Comparison of ENCODE assay signal across 8 cellular contexts in the genomic region with DNA sequence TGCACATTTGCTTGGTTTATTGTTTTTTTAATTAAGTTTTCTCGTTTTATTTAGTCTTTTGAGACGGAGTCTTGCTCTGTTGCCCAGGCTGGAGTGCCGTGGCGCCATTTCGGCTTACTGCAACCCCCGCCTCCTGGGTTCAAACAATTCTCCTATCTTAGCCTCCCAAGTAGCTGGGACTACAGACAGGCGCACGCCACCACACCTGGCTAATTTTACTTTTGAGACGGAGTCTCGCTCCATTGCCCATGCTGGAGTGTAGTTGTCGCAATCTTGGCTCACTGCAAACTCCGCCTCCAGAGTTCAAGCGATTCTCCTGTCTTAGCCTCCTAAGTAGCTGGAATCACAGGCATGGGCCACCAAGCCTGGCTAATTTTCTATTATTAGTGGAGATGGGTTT. TPM values are rescaled to one million over a fixed set of nuclear protein-coding genes. Genes with fewer than 3 reads are reported as not detected.
DNase-seq lines count a peak whose midpoint lies in the region; ATAC-seq and TF ChIP-seq lines count a peak whose summit lies in the region.

No MANE protein-coding gene starts in this region.

- no peak for ATAC-seq in stimulated activated naive CD8-positive, alpha-beta T cell treated with anti-CD3 and anti-CD28 coated beads, Interleukin-15, Interleukin-2, amounts not matched to agents 100 U/mL and 50 U/mL, for 24 hours
- no peak for ATAC-seq in HG02870 (IDR thresholded peaks at IDR 0.05; ENCODE audit: unreplicated experiment)
- ATAC-seq in GM21576 (IDR thresholded peaks at IDR 0.05; ENCODE audit: unreplicated experiment): no peak

- no peak overlapping the region for H3K27ac ChIP-seq in mesodermal cell (ENCODE audit: low read depth, low read length, severe bottlenecking)

- WGBS in mesodermal cell (ENCODE audit: insufficient coverage in 2 of 2), 2 experiments: 77 to 80% methylated on average over 13 of the region's 13 CpGs

- no peaks in the 10 kb centered on the region for H3K9me3 Mint-ChIP-seq in stimulated activated naive CD8-positive, alpha-beta T cell treated with anti-CD3 and anti-CD28 coated beads, Interleukin-15, Interleukin-2, amounts not matched to agents 100 ng/mL and 50 ng/mL, for 24 hours
- peaks cover 0 to 5% (median 0%) of the 10 kb centered on the region in 5 experiments for H3K9me3 Mint-ChIP-seq in brain

- no peaks in the 10 kb centered on the region for H3K9me3 ChIP-seq in mesodermal cell (ENCODE audit: control insufficient read depth, low read length)

- peaks cover 64% of the 10 kb centered on the region for H3K36me3 Mint-ChIP-seq in stimulated activated naive CD8-positive, alpha-beta T cell treated with anti-CD3 and anti-CD28 coated beads, Interleukin-15, Interleukin-2, amounts not matched to agents 100 ng/mL and 50 ng/mL, for 24 hours (ENCODE audit: low read depth)
- H3K36me3 Mint-ChIP-seq in brain: peaks cover 62% of the 10 kb centered on the region

- H3K36me3 ChIP-seq in mesodermal cell (ENCODE audit: control insufficient read depth, insufficient read depth, low read length): peaks cover 64% of the 10 kb centered on the region

- H3K4me1 ChIP-seq in mesodermal cell (ENCODE audit: control insufficient read depth, insufficient read depth, low read length, poor library complexity, severe bottlenecking): peaks cover 22% of the 10 kb centered on the region

- no peak for DNase-seq in stimulated activated naive CD8-positive, alpha-beta T cell treated with anti-CD3 and anti-CD28 coated beads, Interleukin-15, Interleukin-2, amounts not matched to agents 100 U/mL and 50 U/mL, for 24 hours
- DNase-seq in NCI-H526 (lab: John Stamatoyannopoulos, UW): no peak
- DNase-seq in anterior cingulate cortex (lab: John Stamatoyannopoulos, UW): no peak

- H3K4me3 ChIP-seq in mesodermal cell (ENCODE audit: extremely low read depth, insufficient read depth, low read length, poor library complexity, severe bottlenecking): peak overlapping the region; percentile 81

- H3K27ac Mint-ChIP-seq in stimulated activated naive CD8-positive, alpha-beta T cell treated with anti-CD3 and anti-CD28 coated beads, Interleukin-15, Interleukin-2, amounts not matched to agents 100 ng/mL and 50 ng/mL, for 24 hours: peak overlapping the region; percentile 100
- peak overlapping the region in 4 of 5 experiments; percentile 82 to 99 (median 99) for H3K27ac Mint-ChIP-seq in brain

- no peak for TF ChIP-seq CTCF in brain (conservative IDR thresholded peaks at IDR 0.05)

- peak overlapping the region; percentile 98 for H3K4me3 Mint-ChIP-seq in stimulated activated naive CD8-positive, alpha-beta T cell treated with anti-CD3 and anti-CD28 coated beads, Interleukin-15, Interleukin-2, amounts not matched to agents 100 ng/mL and 50 ng/mL, for 24 hours
- H3K4me3 Mint-ChIP-seq in brain: peak overlapping the region; percentile 90 to 100 (median 99)

- peaks cover 70% of the 10 kb centered on the region for H3K4me1 Mint-ChIP-seq in stimulated activated naive CD8-positive, alpha-beta T cell treated with anti-CD3 and anti-CD28 coated beads, Interleukin-15, Interleukin-2, amounts not matched to agents 100 ng/mL and 50 ng/mL, for 24 hours (ENCODE audit: low read depth)
- peaks cover 66% of the 10 kb centered on the region for H3K4me1 Mint-ChIP-seq in brain

- H3K27me3 Mint-ChIP-seq in stimulated activated naive CD8-positive, alpha-beta T cell treated with anti-CD3 and anti-CD28 coated beads, Interleukin-15, Interleukin-2, amounts not matched to agents 100 ng/mL and 50 ng/mL, for 24 hours: no peaks in the 10 kb centered on the region
- H3K27me3 Mint-ChIP-seq in brain: peaks cover 20% of the 10 kb centered on the region

RNA-seq across cellular contexts. Expression of a gene that starts 1.3 kb away (rescaled TPM):
- 2,244 TPM for polyA plus RNA-seq in brain (ENCODE audit: insufficient read depth, low read depth, low replicate concordance)
- 1,693 TPM for polyA plus RNA-seq in mesodermal cell (2013, experiment 1 of 2)
- 1,592 TPM for polyA plus RNA-seq in mesodermal cell (2013, experiment 2 of 2)

RNA-seq across cellular contexts. Expression of a gene that starts 10.9 kb away (rescaled TPM):
- polyA plus RNA-seq in brain (ENCODE audit: insufficient read depth, low read depth, low replicate concordance): 73.5 TPM
- polyA plus RNA-seq in mesodermal cell (2013, experiment 1 of 2): 54.2 TPM
- 41.3 TPM for polyA plus RNA-seq in mesodermal cell (2013, experiment 2 of 2)

RNA-seq across cellular contexts. Expression of a gene that starts 12.6 kb away (rescaled TPM):
- polyA plus RNA-seq in brain (ENCODE audit: insufficient read depth, low read depth, low replicate concordance): 94.4 TPM
- polyA plus RNA-seq in mesodermal cell (2013, experiment 1 of 2): 240 TPM
- polyA plus RNA-seq in mesodermal cell (2013, experiment 2 of 2): 192 TPM

RNA-seq across cellular contexts. Expression of a gene that starts 20.8 kb away (rescaled TPM):
- polyA plus RNA-seq in brain (ENCODE audit: insufficient read depth, low read depth, low replicate concordance): 0.29 TPM
- not detected for polyA plus RNA-seq in mesodermal cell (2013, experiment 1 of 2)
- polyA plus RNA-seq in mesodermal cell (2013, experiment 2 of 2): not detected

RNA-seq across cellular contexts. Expression of a gene that starts 29.0 kb away (rescaled TPM):
- 4.1 TPM for polyA plus RNA-seq in brain (ENCODE audit: insufficient read depth, low read depth, low replicate concordance)
- polyA plus RNA-seq in mesodermal cell (2013, experiment 1 of 2): 0.63 TPM
- polyA plus RNA-seq in mesodermal cell (2013, experiment 2 of 2): 0.76 TPM
